Comparison of ENCODE assay signal across 8 cellular contexts in the genomic region with DNA sequence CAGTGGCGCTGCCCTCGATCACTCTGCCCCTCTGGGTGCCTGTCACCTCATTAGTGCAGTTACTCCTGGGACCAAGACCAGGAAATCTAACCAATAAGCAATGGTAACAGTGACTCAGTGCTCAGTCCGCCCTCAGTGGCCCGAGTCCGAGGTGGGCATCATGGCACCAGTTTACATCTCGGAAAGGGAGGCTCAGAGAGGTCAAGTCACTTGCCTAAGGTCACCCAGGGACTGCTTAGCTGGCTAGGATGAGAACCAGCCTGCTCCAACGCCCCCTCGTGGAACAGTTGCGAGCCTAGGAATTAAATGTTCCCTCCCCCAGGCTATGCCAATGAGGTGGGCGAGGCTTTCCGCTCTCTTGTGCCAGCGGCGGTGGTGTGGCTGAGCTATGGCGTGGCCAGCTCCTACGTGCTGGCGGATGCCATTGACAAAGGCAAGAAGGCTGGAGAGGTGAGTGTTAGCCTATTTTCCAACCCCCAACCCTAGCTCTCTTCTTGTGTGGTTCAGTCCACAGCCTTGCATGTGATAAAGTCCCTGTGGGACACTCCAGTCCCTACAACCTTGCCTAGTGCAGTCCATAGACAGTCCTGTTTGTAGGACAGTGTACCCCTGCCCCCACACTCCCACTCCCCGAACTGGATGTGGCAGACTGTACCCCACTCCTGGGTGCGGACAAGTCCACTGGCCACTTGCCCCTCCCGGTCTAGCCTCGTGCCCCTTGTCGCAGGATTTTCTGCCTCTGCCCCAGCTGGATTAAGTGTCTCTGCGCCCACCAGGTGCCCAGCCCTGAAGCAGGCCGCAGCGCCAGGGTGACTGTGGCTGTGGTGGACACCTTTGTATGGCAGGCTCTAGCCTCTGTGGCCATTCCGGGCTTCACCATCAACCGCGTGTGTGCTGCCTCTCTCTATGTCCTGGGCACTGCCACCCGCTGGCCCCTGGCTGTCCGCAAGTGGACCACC. TPM values are rescaled to one million over a fixed set of nuclear protein-coding genes. Genes with fewer than 3 reads are reported as not detected.
DNase-seq lines count a peak whose midpoint lies in the region; ATAC-seq and TF ChIP-seq lines count a peak whose summit lies in the region.

No MANE protein-coding gene starts in this region.

- H3K27ac ChIP-seq in transverse colon: peak overlapping the region; percentile 74 to 98 (median 92)

- peaks cover 22 to 40% (median 31%) of the 10 kb centered on the region in 4 donors for H3K4me1 ChIP-seq in transverse colon

- WGBS in transverse colon (ENCODE audit: low coverage in 1 of 2), 2 donors: 48% methylated on average over 29 of the region's 29 CpGs; no CpG with 5 or more reads in 1 of the 2 donors

- H3K9me3 ChIP-seq in transverse colon: no peaks in the 10 kb centered on the region

- peaks cover 34% of the 10 kb centered on the region for H3K4me1 Mint-ChIP-seq in activated naive CD8-positive, alpha-beta T cell treated with anti-CD3 and anti-CD28 coated beads, Interleukin-2, amount 10 ng/mL, durations not matched to agents 7 days and 5 days

- POLR2A ChIA-PET in activated naive CD8-positive, alpha-beta T cell treated with anti-CD3 and anti-CD28 coated beads, Interleukin-2, amount 10 ng/mL, durations not matched to agents 7 days and 5 days (lab: Charles Lee): interaction anchor here (6.0 kb wide), 1 partner anchor 32 kb away, joined by 156 read pairs; the partner anchor contains the start of gene SEC14L2

- peak overlapping the region; percentile 98 for H3K4me3 Mint-ChIP-seq in activated naive CD8-positive, alpha-beta T cell treated with anti-CD3 and anti-CD28 coated beads, Interleukin-2, amount 10 ng/mL, durations not matched to agents 7 days and 5 days

- in situ Hi-C loops in transverse colon (cut with MboI; ENCODE audit: low pct_ligation_motif_present in 1 of 4, low pct_unique_long_range_greater_than_20kb in 1 of 4, low sequenced_read_pairs in 3 of 4): no loop called here

- intact Hi-C loops in cardiac septum (cut with DNase I): loop anchor here (10.0 kb wide), 1 partner anchor 168 kb away; the partner anchor contains the start of gene PES1
- intact Hi-C loops in posterior cingulate gyrus (cut with DNase I): no loop called here
- intact Hi-C loops in transverse colon (cut with DNase I; ENCODE audit: low total_unique reads): no loop called here

- H3K27me3 ChIP-seq in transverse colon: no peaks in the 10 kb centered on the region

- H3K27me3 Mint-ChIP-seq in activated naive CD8-positive, alpha-beta T cell treated with anti-CD3 and anti-CD28 coated beads, Interleukin-2, amount 10 ng/mL, durations not matched to agents 7 days and 5 days: no peaks in the 10 kb centered on the region

- TF ChIP-seq CTCF in transverse colon (IDR thresholded peaks at IDR 0.05): peak; percentile 60 to 85 (median 72)

- no peak for TF ChIP-seq POLR2A in transverse colon (IDR thresholded peaks at IDR 0.05)

- H3K36me3 ChIP-seq in transverse colon: no peaks in the 10 kb centered on the region

- peaks cover 26% of the 10 kb centered on the region for H3K36me3 Mint-ChIP-seq in activated naive CD8-positive, alpha-beta T cell treated with anti-CD3 and anti-CD28 coated beads, Interleukin-2, amount 10 ng/mL, durations not matched to agents 7 days and 5 days

- H3K27ac Mint-ChIP-seq in activated naive CD8-positive, alpha-beta T cell treated with anti-CD3 and anti-CD28 coated beads, Interleukin-2, amount 10 ng/mL, durations not matched to agents 7 days and 5 days: peak overlapping the region; percentile 97

- H3K4me3 ChIP-seq in transverse colon: peak overlapping the region in 3 of 4 donors; percentile 64 to 70 (median 67)

- H3K9me3 Mint-ChIP-seq in activated naive CD8-positive, alpha-beta T cell treated with anti-CD3 and anti-CD28 coated beads, Interleukin-2, amount 10 ng/mL, durations not matched to agents 7 days and 5 days: no peaks in the 10 kb centered on the region

- DNase-seq in EH (ENCODE audit: low read depth) (peak; percentile 77), NCI-H1048 (lab: John Stamatoyannopoulos, UW) (peak; percentile 46), SW 1271 (lab: John Stamatoyannopoulos, UW) (peak; percentile 43 to 65), cardiac septum (ENCODE audit: low spot score) (peak; percentile 86), posterior cingulate gyrus (peak; percentile 54 to 95 (median 74)), transverse colon (peak; percentile 94)
- peak; percentile 80 for DNase-seq in activated naive CD8-positive, alpha-beta T cell treated with anti-CD3 and anti-CD28 coated beads, Interleukin-2, amount 10 ng/mL, durations not matched to agents 7 days and 5 days

- no peak for TF ChIP-seq EP300 in transverse colon (IDR thresholded peaks at IDR 0.05; ENCODE audit: low read depth)

- ATAC-seq in activated naive CD8-positive, alpha-beta T cell treated with anti-CD3 and anti-CD28 coated beads, Interleukin-2, amount 10 ng/mL, durations not matched to agents 7 days and 5 days (ENCODE audit: low read depth): peak; percentile 16
- ATAC-seq in HG02884 (IDR thresholded peaks at IDR 0.05; ENCODE audit: unreplicated experiment): no peak

RNA-seq across cellular contexts. Expression of gene MTFP1, which starts 1.1 kb away (rescaled TPM):
- 10 to 100 TPM; 63.3 to 64.8 TPM for total RNA-seq in activated naive CD8-positive, alpha-beta T cell treated with anti-CD3 and anti-CD28 coated beads, Interleukin-2, amount 10 ng/mL, durations not matched to agents 7 days and 5 days
- total RNA-seq in cardiac septum (10.2 TPM), transverse colon (10 to 100 TPM in 3 of 4 donors, 1 to 10 TPM in 1; 2.0 to 48.6 (median 21.4) TPM)

RNA-seq across cellular contexts. Expression of gene SEC14L2, which starts 29.9 kb away (rescaled TPM):
- 1 to 10 TPM; 9.9 TPM for total RNA-seq in activated naive CD8-positive, alpha-beta T cell treated with anti-CD3 and anti-CD28 coated beads, Interleukin-2, amount 10 ng/mL, durations not matched to agents 7 days and 5 days
- total RNA-seq in cardiac septum (1.3 TPM), transverse colon (1 to 10 TPM in 3 of 4 donors, not detected in 1; 2.2 to 5.5 (median 4.5) TPM)

RNA-seq across cellular contexts. Expression of gene RNF215, which starts 39.5 kb away (rescaled TPM):
- 10 to 100 TPM; 11.1 to 11.3 TPM for total RNA-seq in activated naive CD8-positive, alpha-beta T cell treated with anti-CD3 and anti-CD28 coated beads, Interleukin-2, amount 10 ng/mL, durations not matched to agents 7 days and 5 days
- total RNA-seq in cardiac septum: 10.5 TPM
- total RNA-seq in transverse colon: 10 to 100 TPM in 2 of 4 donors, 1 to 10 TPM in 2; 3.2 to 65.5 (median 9.8) TPM

RNA-seq across cellular contexts. Expression of gene SEC14L3, which starts 45.1 kb away (rescaled TPM):
- not detected for total RNA-seq in activated naive CD8-positive, alpha-beta T cell treated with anti-CD3 and anti-CD28 coated beads, Interleukin-2, amount 10 ng/mL, durations not matched to agents 7 days and 5 days
- not detected for total RNA-seq in cardiac septum
- not detected for total RNA-seq in transverse colon
